In the genomic region with DNA sequence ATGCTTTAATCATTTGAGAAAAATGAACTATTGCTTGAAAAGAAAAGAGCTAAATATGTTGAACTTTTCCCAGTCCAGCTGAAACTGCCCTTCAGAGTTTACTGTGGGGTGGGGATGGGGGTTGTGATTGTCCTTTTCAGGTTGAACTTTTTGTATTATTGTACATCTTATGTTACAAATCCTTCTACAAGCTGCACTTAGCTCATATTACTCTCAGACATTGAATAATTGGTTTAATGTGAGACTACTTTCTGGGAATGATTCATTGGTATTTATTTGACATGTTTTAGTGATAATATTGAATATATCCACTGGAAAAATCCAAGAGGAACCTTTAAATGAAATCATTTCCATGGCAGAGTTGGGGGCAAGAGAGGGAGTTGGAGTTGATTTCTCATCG, we compare ENCODE assay signal across 24 cellular contexts.
DNase-seq lines count a peak whose midpoint lies in the region; ATAC-seq, FAIRE-seq and TF ChIP-seq lines count a peak whose summit lies in the region.
"Had no signal": no experiment of that assay in that cellular context is flagged by ENCODE, and none has a peak within 500 bp of the region (broad histone marks: within the 10 kb centered on the region; RNA-seq: fewer than 3 reads in every experiment).

No MANE protein-coding gene starts in this region.

- ATAC-seq in stimulated activated naive B cell treated with anti-CD40 and anti-IgM and Interleukin-4, amounts not matched to agents 10 μg/mL and 1 μg/mL and 100 μg/mL, for 72 hours (replicated peaks): no peak
- ATAC-seq: GM12878; natural killer cell treated with Interleukin-12 subunit alpha and Interleukin-12 subunit beta and Interleukin-15 and Interleukin-18, amount 100 ng/mL, for 72 hours; T-cell had no signal

- H3K9me3 ChIP-seq in HUES48 (ENCODE audit: control insufficient read depth, insufficient read depth, low read length) (no peaks in the 10 kb centered on the region; the same call in 1 of the 2 replicates), ascending aorta (no peaks in the 10 kb centered on the region), keratinocyte (ENCODE audit: control insufficient read depth, low read depth, low read length) (no peaks in the 10 kb centered on the region)
- H3K9me3 ChIP-seq: suprapubic skin had no signal

- H2AFZ ChIP-seq in keratinocyte (ENCODE audit: control insufficient read depth, low read length): no peak overlapping the region
- H2AFZ ChIP-seq: parathyroid adenoma, PC-9 had no signal

- H3K27ac ChIP-seq in HUES48 (ENCODE audit: low read depth, low read length) (peak overlapping the region; percentile 63), ascending aorta (peak overlapping the region; percentile 50 to 64), keratinocyte (ENCODE audit: control insufficient read depth, insufficient read depth, low read length) (no peak overlapping the region)
- H3K27ac ChIP-seq: parathyroid adenoma, PC-9, suprapubic skin had no signal

- H3K27me3 ChIP-seq in HUES48 (ENCODE audit: control insufficient read depth, insufficient read depth, low read length): no peaks in the 10 kb centered on the region
- H3K27me3 ChIP-seq in ascending aorta: no peaks in the 10 kb centered on the region
- no peaks in the 10 kb centered on the region for H3K27me3 ChIP-seq in keratinocyte (ENCODE audit: control insufficient read depth, extremely low read depth, insufficient read depth, low read length)
- H3K27me3 ChIP-seq: suprapubic skin had no signal

- H3K79me2 ChIP-seq in keratinocyte (ENCODE audit: control insufficient read depth, insufficient read depth, low read length): no peaks in the 10 kb centered on the region

- H3K4me1 ChIP-seq in HUES48 (ENCODE audit: control insufficient read depth, insufficient read depth, low read length): peaks cover 4% of the 10 kb centered on the region
- H3K4me1 ChIP-seq in ascending aorta: peaks cover 3 to 14% of the 10 kb centered on the region in 2 donors
- H3K4me1 ChIP-seq in keratinocyte (ENCODE audit: control insufficient read depth, extremely low read depth, insufficient read depth, low read length): peaks cover 11% of the 10 kb centered on the region
- H3K4me1 ChIP-seq: parathyroid adenoma had no signal

- H3K4me1 Mint-ChIP-seq in stimulated activated naive B cell treated with anti-CD40 and anti-IgM and Interleukin-4, amounts not matched to agents 10 μg/mL and 1 μg/mL and 100 μg/mL, for 72 hours: peaks cover 0 to 3% of the 10 kb centered on the region in 2 donors
- no peaks in the 10 kb centered on the region for H3K4me1 Mint-ChIP-seq in T-helper 2 cell treated with Interferon-gamma antibody and Interleukin-4, amounts not matched to agents 5 μg/mL and 100 μg/mL, for 36 hours (ENCODE audit: low read depth)

- H3K27ac Mint-ChIP-seq in stimulated activated naive B cell treated with anti-CD40 and anti-IgM and Interleukin-4, amounts not matched to agents 10 μg/mL and 1 μg/mL and 100 μg/mL, for 72 hours: peak overlapping the region; percentile 71
- H3K27ac Mint-ChIP-seq in T-helper 2 cell treated with Interferon-gamma antibody and Interleukin-4, amounts not matched to agents 5 μg/mL and 100 μg/mL, for 36 hours: no peak overlapping the region
- H3K27ac Mint-ChIP-seq: activated T-cell treated with anti-CD3 and anti-CD28 coated beads, Interleukin-2, amount 50 U/mL, for 24 hours; memory B cell; natural killer cell treated with Interleukin-12 subunit alpha and Interleukin-12 subunit beta and Interleukin-15 and Interleukin-18, amount 100 ng/mL, for 72 hours; T-cell had no signal

- no peak overlapping the region for H3K4me3 Mint-ChIP-seq in stimulated activated naive B cell treated with anti-CD40 and anti-IgM and Interleukin-4, amounts not matched to agents 10 μg/mL and 1 μg/mL and 100 μg/mL, for 72 hours
- H3K4me3 Mint-ChIP-seq in T-helper 2 cell treated with Interferon-gamma antibody and Interleukin-4, amounts not matched to agents 5 μg/mL and 100 μg/mL, for 36 hours: no peak overlapping the region
- H3K4me3 Mint-ChIP-seq: activated T-cell treated with anti-CD3 and anti-CD28 coated beads, Interleukin-2, amount 50 U/mL, for 24 hours; memory B cell; natural killer cell treated with Interleukin-12 subunit alpha and Interleukin-12 subunit beta and Interleukin-15 and Interleukin-18, amount 100 ng/mL, for 72 hours; T-cell had no signal

- no peaks in the 10 kb centered on the region for H3K9me3 Mint-ChIP-seq in stimulated activated naive B cell treated with anti-CD40 and anti-IgM and Interleukin-4, amounts not matched to agents 10 μg/mL and 1 μg/mL and 100 μg/mL, for 72 hours
- no peaks in the 10 kb centered on the region for H3K9me3 Mint-ChIP-seq in T-helper 2 cell treated with Interferon-gamma antibody and Interleukin-4, amounts not matched to agents 5 μg/mL and 100 μg/mL, for 36 hours
- H3K9me3 Mint-ChIP-seq: activated T-cell treated with anti-CD3 and anti-CD28 coated beads, Interleukin-2, amount 50 U/mL, for 24 hours; memory B cell; natural killer cell treated with Interleukin-12 subunit alpha and Interleukin-12 subunit beta and Interleukin-15 and Interleukin-18, amount 100 ng/mL, for 72 hours; T-cell had no signal

- no peak overlapping the region for H3K9ac ChIP-seq in HUES48 (ENCODE audit: low read depth, low read length)
- no peak overlapping the region for H3K9ac ChIP-seq in keratinocyte (ENCODE audit: control insufficient read depth, extremely low read depth, insufficient read depth, low read length)
- H3K9ac ChIP-seq: parathyroid adenoma had no signal

- peaks cover 3% of the 10 kb centered on the region for H3K9me1 ChIP-seq in keratinocyte (ENCODE audit: control insufficient read depth, extremely low read depth, insufficient read depth, low read length)

- peak overlapping the region; percentile 51 for H3K4me2 ChIP-seq in keratinocyte (ENCODE audit: control insufficient read depth, extremely low read depth, insufficient read depth, low read depth, low read length)
- H3K4me2 ChIP-seq: PC-9 had no signal

- intact Hi-C loops in ascending aorta (cut with DNase I): loop anchor here (5.0 kb wide), 1 partner anchor 109 kb away; no protein-coding TSS in a partner anchor

- DNase-seq in ascending aorta (ENCODE audit: low spot score in 2 of 2) (no peak), keratinocyte (ENCODE audit: low read depth, low spot score) (no peak), RPMI8226 (no peak), frontal cortex (ENCODE audit: low spot score in 2 of 2) (no peak)
- DNase-seq in stimulated activated naive B cell treated with anti-CD40 and anti-IgM and Interleukin-4, amounts not matched to agents 10 μg/mL and 1 μg/mL and 100 μg/mL, for 72 hours: no peak
- DNase-seq in T-helper 2 cell treated with Interferon-gamma antibody and Interleukin-4, amounts not matched to agents 5 μg/mL and 100 μg/mL, for 36 hours (ENCODE audit: low spot score): no peak
- DNase-seq: activated CD8-positive, alpha-beta memory T cell treated with anti-CD3 and anti-CD28 coated beads for 24 hours; activated T-cell treated with anti-CD3 and anti-CD28 coated beads, Interleukin-2, amount 50 U/mL, for 24 hours; AML-193; cerebellar nuclear complex; DMS79 treated with DMSO at 0.1 percent for 48 hours; effector CD4-positive, alpha-beta T cell; glutamatergic neuron; NCI-H1105 treated with DMSO at 0.1 percent for 48 hours; NCI-H446 treated with DMSO at 0.1 percent for 48 hours; PC-9; SHP77 treated with DMSO at 0.1 percent for 48 hours; T-cell had no signal

- no peaks in the 10 kb centered on the region for H3K27me3 Mint-ChIP-seq in stimulated activated naive B cell treated with anti-CD40 and anti-IgM and Interleukin-4, amounts not matched to agents 10 μg/mL and 1 μg/mL and 100 μg/mL, for 72 hours
- no peaks in the 10 kb centered on the region for H3K27me3 Mint-ChIP-seq in T-helper 2 cell treated with Interferon-gamma antibody and Interleukin-4, amounts not matched to agents 5 μg/mL and 100 μg/mL, for 36 hours (ENCODE audit: low read depth)
- H3K27me3 Mint-ChIP-seq: activated T-cell treated with anti-CD3 and anti-CD28 coated beads, Interleukin-2, amount 50 U/mL, for 24 hours; memory B cell; natural killer cell treated with Interleukin-12 subunit alpha and Interleukin-12 subunit beta and Interleukin-15 and Interleukin-18, amount 100 ng/mL, for 72 hours; T-cell had no signal

- H3K4me3 ChIP-seq in HUES48 (ENCODE audit: low read depth, low read length) (no peak overlapping the region), ascending aorta (peak overlapping the region in 1 of 2 donors; percentile 23), keratinocyte (ENCODE audit: control insufficient read depth in 2 of 3, extremely low read depth in 1 of 3, insufficient read depth in 2 of 3, low read depth in 1 of 3, low read length in 3 of 3) (no peak overlapping the region)
- H3K4me3 ChIP-seq: GM12878, PC-9, suprapubic skin had no signal

- H4K20me1 ChIP-seq in keratinocyte (ENCODE audit: control insufficient read depth, extremely low read depth, insufficient read depth, low read length): no peaks in the 10 kb centered on the region

- FAIRE-seq in keratinocyte (lab: Jason Lieb, UNC) (peak; percentile 34), frontal cortex (lab: Jason Lieb, UNC) (no peak)
- FAIRE-seq: GM12878 had no signal

- peaks cover 23 to 52% of the 10 kb centered on the region in 2 donors for H3K36me3 Mint-ChIP-seq in stimulated activated naive B cell treated with anti-CD40 and anti-IgM and Interleukin-4, amounts not matched to agents 10 μg/mL and 1 μg/mL and 100 μg/mL, for 72 hours
- H3K36me3 Mint-ChIP-seq in T-helper 2 cell treated with Interferon-gamma antibody and Interleukin-4, amounts not matched to agents 5 μg/mL and 100 μg/mL, for 36 hours (ENCODE audit: low read depth): peaks cover 6% of the 10 kb centered on the region
- H3K36me3 Mint-ChIP-seq: natural killer cell treated with Interleukin-12 subunit alpha and Interleukin-12 subunit beta and Interleukin-15 and Interleukin-18, amount 100 ng/mL, for 72 hours had no signal

- H3K36me3 ChIP-seq in HUES48 (ENCODE audit: control insufficient read depth, insufficient read depth, low read length): peaks cover 10% of the 10 kb centered on the region; the same call in 1 of the 2 replicates
- H3K36me3 ChIP-seq in ascending aorta: no peaks in the 10 kb centered on the region
- H3K36me3 ChIP-seq in keratinocyte (ENCODE audit: control insufficient read depth in 2 of 2, extremely low read depth in 1 of 2, insufficient read depth in 2 of 2, low read length in 2 of 2): peaks cover 2 to 30% of the 10 kb centered on the region in 2 experiments
- H3K36me3 ChIP-seq: suprapubic skin had no signal

- dilution Hi-C loops in keratinocyte (cut with MboI; ENCODE audit: extremely low pct_ligation_motif_present, low sequenced_read_pairs): no loop called here

- TF ChIP-seq CTCF in ascending aorta (IDR thresholded peaks at IDR 0.05): no peak
- TF ChIP-seq CTCF in keratinocyte (optimal IDR thresholded peaks at IDR 0.05 in 1 of 3, IDR thresholded peaks at IDR 0.05 in 1 of 3, conservative IDR thresholded peaks at IDR 0.05 in 1 of 3; ENCODE audit: extremely low read depth in 1 of 3, insufficient read depth in 2 of 3, low read length in 3 of 3): no peak
